ENCODE assay signal across 1 cellular context in the genomic region with DNA sequence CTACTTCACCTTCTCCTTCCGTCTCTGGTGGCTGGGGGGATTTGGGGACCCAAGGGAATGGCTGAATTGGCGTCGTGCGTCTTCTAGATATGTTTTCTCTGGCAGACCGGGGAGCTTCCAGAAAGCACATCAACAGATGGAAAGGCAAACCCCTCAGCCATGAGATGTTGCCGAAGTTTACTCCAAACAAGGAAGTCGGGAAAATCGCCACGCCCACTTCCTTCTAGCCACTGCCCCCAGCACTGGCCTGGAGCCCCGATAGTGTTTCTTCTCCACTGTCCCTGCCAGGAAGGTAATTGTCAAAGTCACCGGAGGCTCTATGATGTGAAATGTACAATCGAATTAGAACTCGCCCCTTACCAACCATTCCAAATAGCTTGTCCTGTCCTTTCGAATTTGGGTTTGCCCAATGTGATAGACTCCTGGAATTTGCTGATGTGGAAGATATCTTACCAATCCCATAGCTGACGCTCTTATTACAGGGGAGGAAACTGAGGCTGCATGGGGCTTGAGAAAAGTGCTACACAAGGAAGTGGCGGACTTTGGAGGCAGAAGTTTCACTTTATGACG.
TF ChIP-seq lines count a peak whose summit lies in the region.

No MANE protein-coding gene starts in this region.

TF ChIP-seq in neural cell, 6 proteins besides CTCF, POLR2A, EP300 and RAD21 (continued from another document):
- TF ChIP-seq, protein P1, sequence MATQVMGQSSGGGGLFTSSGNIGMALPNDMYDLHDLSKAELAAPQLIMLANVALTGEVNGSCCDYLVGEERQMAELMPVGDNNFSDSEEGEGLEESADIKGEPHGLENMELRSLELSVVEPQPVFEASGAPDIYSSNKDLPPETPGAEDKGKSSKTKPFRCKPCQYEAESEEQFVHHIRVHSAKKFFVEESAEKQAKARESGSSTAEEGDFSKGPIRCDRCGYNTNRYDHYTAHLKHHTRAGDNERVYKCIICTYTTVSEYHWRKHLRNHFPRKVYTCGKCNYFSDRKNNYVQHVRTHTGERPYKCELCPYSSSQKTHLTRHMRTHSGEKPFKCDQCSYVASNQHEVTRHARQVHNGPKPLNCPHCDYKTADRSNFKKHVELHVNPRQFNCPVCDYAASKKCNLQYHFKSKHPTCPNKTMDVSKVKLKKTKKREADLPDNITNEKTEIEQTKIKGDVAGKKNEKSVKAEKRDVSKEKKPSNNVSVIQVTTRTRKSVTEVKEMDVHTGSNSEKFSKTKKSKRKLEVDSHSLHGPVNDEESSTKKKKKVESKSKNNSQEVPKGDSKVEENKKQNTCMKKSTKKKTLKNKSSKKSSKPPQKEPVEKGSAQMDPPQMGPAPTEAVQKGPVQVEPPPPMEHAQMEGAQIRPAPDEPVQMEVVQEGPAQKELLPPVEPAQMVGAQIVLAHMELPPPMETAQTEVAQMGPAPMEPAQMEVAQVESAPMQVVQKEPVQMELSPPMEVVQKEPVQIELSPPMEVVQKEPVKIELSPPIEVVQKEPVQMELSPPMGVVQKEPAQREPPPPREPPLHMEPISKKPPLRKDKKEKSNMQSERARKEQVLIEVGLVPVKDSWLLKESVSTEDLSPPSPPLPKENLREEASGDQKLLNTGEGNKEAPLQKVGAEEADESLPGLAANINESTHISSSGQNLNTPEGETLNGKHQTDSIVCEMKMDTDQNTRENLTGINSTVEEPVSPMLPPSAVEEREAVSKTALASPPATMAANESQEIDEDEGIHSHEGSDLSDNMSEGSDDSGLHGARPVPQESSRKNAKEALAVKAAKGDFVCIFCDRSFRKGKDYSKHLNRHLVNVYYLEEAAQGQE (IDR thresholded peaks at IDR 0.05; ENCODE audit: borderline replicate concordance): no peak
TF ChIP-seq in neural cell: peak in this region for 1.
